ENCODE assay signal across 8 cellular contexts in the genomic region with DNA sequence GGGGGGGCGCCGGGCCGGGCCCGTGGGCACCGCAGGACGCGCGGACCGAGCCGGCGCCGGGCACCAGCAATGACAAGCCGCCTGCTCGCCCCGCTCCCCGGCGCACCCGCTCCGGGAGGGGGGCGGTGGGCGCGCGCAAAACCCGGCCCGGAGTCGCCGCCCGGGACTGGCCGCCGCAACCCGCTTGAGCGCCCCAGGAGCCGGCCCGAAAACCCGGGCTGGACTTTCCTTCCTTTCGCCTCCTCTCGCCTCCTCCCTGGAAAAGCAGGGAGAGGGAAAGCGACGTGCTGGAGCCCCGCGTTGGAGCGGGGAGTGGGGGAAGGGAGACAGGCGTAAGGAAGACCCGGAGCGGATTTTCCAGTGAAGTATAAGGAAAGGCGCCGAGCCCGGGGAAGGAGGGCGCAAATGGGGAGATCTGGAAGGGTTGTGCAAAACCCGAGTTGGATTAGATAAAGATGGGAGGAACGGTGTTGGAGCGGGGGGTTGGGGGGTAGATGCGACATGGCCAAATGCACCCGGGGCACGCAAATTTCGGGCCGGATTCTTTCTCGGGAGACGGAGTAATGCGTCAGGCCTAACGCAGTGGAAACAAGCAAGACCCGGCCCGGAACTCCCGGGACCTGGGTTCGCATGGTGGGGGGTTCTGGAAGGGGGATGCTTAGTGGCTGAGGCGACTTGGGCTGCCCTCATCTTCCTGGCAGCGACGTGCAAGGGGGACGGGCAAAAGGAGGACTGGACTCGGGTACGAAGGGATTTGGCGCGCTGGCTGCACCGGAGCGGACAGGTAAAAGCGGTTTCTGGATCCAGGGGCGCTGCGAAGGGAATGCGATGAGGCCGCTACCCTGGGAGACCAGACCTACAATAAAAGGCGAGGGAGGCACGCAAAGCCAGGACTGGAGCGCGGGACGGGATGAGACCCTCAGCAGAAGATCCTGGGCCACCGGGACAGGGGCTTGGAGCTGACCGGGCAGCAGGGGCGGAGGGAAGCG. TPM values are rescaled to one million over a fixed set of nuclear protein-coding genes. Genes with fewer than 3 reads are reported as not detected.
DNase-seq lines count a peak whose midpoint lies in the region.
"Not testable (repeated sequence)": the region's sequence is repeated elsewhere in the genome, so short reads cannot be mapped to it uniquely, and the experiment has no call there.

No MANE protein-coding gene starts in this region.

- peak; percentile 73 for DNase-seq in DMS53 treated with DMSO at 0.1 percent for 48 hours (lab: John Stamatoyannopoulos, UW; ENCODE audit: unreplicated experiment)
- DNase-seq in Jurkat, Clone E6-1 (ENCODE audit: low read depth, low spot score): peak; percentile 95
- peak; percentile 82 for DNase-seq in NOMO-1 treated with DMSO at 0.1 percent for 48 hours (lab: John Stamatoyannopoulos, UW; ENCODE audit: unreplicated experiment)
- peak; percentile 83 to 87 for DNase-seq in activated CD4-positive, alpha-beta T cell treated with anti-CD3 and anti-CD28 coated beads, Interleukin-2, amount 50 U/mL, for 48 hours
- DNase-seq in cerebellar cortex (ENCODE audit: low spot score): peak; percentile 98
- DNase-seq in iPS DF 6.9 (ENCODE audit: low read depth, low spot score): peak; percentile 84
- DNase-seq in posterior vena cava (ENCODE audit: low spot score): peak; percentile 96
- peak; percentile 47 to 94 (median 86) for DNase-seq in substantia nigra (lab: John Stamatoyannopoulos, UW)

- intact Hi-C loops in posterior vena cava (cut with DNase I): not testable (repeated sequence)

- not testable (repeated sequence) for H3K36me3 ChIP-seq in iPS DF 6.9 (ENCODE audit: control insufficient read depth, insufficient read depth, low read length)

- not testable (repeated sequence) for H3K4me1 ChIP-seq in iPS DF 6.9 (ENCODE audit: control insufficient read depth, insufficient read depth, low read length)

- H3K27me3 ChIP-seq in iPS DF 6.9 (ENCODE audit: control insufficient read depth, insufficient read depth, low read length): not testable (repeated sequence)

- H3K9me3 ChIP-seq in iPS DF 6.9 (ENCODE audit: control insufficient read depth, insufficient read depth, low read length): not testable (repeated sequence)

- H3K4me3 ChIP-seq in Jurkat, Clone E6-1 (ENCODE audit: low read length): peak overlapping the region; percentile 63
- H3K4me3 ChIP-seq in iPS DF 6.9 (ENCODE audit: low read length): peak overlapping the region; percentile 97; the same call in 1 of the 2 replicates

- no CpG with 5 or more reads among the region's 89 CpGs for WGBS in iPS DF 6.9 (ENCODE audit: insufficient coverage, insufficient read length)

- not testable (repeated sequence) for H3K27ac ChIP-seq in iPS DF 6.9 (ENCODE audit: low read length)
- peak overlapping the region; percentile 70 for H3K27ac ChIP-seq in substantia nigra (ENCODE audit: low read depth, low read length, poor library complexity, severe bottlenecking)

RNA-seq across cellular contexts. Expression of a gene that starts 1.1 kb away (rescaled TPM):
- polyA plus RNA-seq in Jurkat, Clone E6-1 (2012; ENCODE audit: insufficient read depth, insufficient read length): 19.4 TPM
- 10 to 100 TPM; 22.5 to 25.8 TPM for total RNA-seq in posterior vena cava
